In the genomic region with DNA sequence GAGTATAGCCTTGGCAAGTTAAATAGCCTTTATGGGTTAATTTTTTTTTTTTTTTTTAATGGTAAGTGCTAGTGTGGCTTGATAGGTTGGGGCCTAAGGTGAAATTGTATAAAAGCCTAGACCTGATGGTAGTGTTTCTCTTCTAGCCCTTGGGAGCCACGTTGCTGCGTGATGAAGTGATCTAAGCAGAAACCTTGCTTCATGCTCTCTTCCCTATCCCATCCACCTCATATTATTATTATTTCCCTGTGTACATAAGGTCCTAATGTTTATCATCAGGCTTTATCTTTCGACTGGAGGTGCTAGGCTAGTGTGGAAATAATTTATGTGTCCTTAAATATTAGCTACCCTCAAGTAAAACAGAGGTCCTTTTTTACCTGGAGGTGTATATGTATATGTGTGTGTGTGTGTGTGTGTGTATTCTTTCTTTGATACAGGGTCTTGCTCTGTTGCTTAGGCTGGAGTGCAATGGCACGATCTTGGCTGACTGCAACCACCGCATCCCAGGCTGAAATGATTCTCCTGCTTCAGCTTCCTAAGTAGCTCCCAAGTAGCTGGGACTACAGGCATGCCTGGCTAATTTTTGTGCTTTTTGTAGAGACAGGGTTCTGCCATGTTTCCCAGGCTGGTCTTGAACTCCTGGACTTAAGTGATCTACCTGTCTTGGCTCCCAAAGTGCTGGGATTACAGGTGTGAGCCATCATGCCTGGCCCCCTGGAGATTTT, we compare ENCODE assay signal across 10 cellular contexts. TPM values are rescaled to one million over a fixed set of nuclear protein-coding genes. Genes with fewer than 3 reads are reported as not detected.
DNase-seq lines count a peak whose midpoint lies in the region; ATAC-seq and TF ChIP-seq lines count a peak whose summit lies in the region.
"Had no signal": no experiment of that assay in that cellular context is flagged by ENCODE, and none has a peak within 500 bp of the region (broad histone marks: within the 10 kb centered on the region; RNA-seq: fewer than 3 reads in every experiment).

No MANE protein-coding gene starts in this region.

- peaks cover 9% of the 10 kb centered on the region for H3F3A ChIP-seq in SK-N-SH (replicated peaks; ENCODE audit: insufficient read depth)

- H3K9me2 ChIP-seq in SK-N-SH, result no peaks in the 10 kb centered on the region

- WGBS in SK-N-SH (ENCODE audit: low lambda C conversion rate), result 94% methylated on average over 5 of the region's 5 CpGs
- WGBS in gastroesophageal sphincter (ENCODE audit: low coverage in 1 of 2), 2 donors, result 41 to 60% methylated on average over 5 of the region's 5 CpGs
- 48 to 81% (median 59%) methylated on average over 5 of the region's 5 CpGs for WGBS in spleen, 5 donors

- H3K27ac ChIP-seq in SK-N-SH (ENCODE audit: low read depth in 2 of 2, low read length in 1 of 2) (no peak overlapping the region), VCaP (peak overlapping the region; percentile 92; the same call in 1 of the 2 replicates), gastroesophageal sphincter (peak overlapping the region in 3 of 4 donors; percentile 41 to 96 (median 95)), spleen (peak overlapping the region in 7 of 8 donors; percentile 41 to 98 (median 98))

- CTCF ChIA-PET in SK-N-SH (lab: Yijun Ruan, JAX), result interaction anchor here (0.8 kb wide), 1 partner anchor 119 kb away, joined by 3 read pairs; no protein-coding TSS in a partner anchor

- peaks cover 12% of the 10 kb centered on the region in 2 experiments; a peak in 3 of 4 replicates for H3K4me1 ChIP-seq in SK-N-SH (ENCODE audit: control insufficient read depth in 1 of 2, insufficient read depth in 2 of 2, low read depth in 1 of 2, low read length in 1 of 2)
- peaks cover 11 to 79% (median 39%) of the 10 kb centered on the region in 3 donors for H3K4me1 ChIP-seq in gastroesophageal sphincter
- peaks cover 28 to 87% (median 81%) of the 10 kb centered on the region in 6 donors for H3K4me1 ChIP-seq in spleen

- no peak for TF ChIP-seq CTCF in SK-N-SH (IDR thresholded peaks at IDR 0.05)
- TF ChIP-seq CTCF in VCaP (conservative IDR thresholded peaks at IDR 0.05), result no peak
- no peak for TF ChIP-seq CTCF in gastroesophageal sphincter (IDR thresholded peaks at IDR 0.05)
- no peak for TF ChIP-seq CTCF in spleen (IDR thresholded peaks at IDR 0.05 in 8 of 11, conservative IDR thresholded peaks at IDR 0.05 in 3 of 11)

- intact Hi-C loops in spleen (cut with DNase I; ENCODE audit: low total_unique reads), result no loop called here

- H3K27me3 ChIP-seq in SK-N-SH (ENCODE audit: insufficient read depth), result no peaks in the 10 kb centered on the region
- no peaks in the 10 kb centered on the region for H3K27me3 ChIP-seq in gastroesophageal sphincter
- H3K27me3 ChIP-seq in spleen (replicated peaks in 1 of 7), result no peaks in the 10 kb centered on the region
- H3K27me3 ChIP-seq: tibial artery had no signal

- POLR2A ChIA-PET in SK-N-SH (lab: Yijun Ruan, JAX), result no interaction called here

- H3K9ac ChIP-seq in SK-N-SH, result no peak overlapping the region

- no peak for TF ChIP-seq EP300 in SK-N-SH (IDR thresholded peaks at IDR 0.05; ENCODE audit: borderline replicate concordance in 1 of 2, low read depth in 1 of 2, low read length in 1 of 2)
- TF ChIP-seq EP300 in gastroesophageal sphincter (IDR thresholded peaks at IDR 0.05), result no peak

- ATAC-seq in SK-N-SH treated with all-trans-retinoic acid at 6 μM for 48 hours (no peak), gastroesophageal sphincter (no peak), GM21528 (IDR thresholded peaks at IDR 0.05; ENCODE audit: low FRiP score, unreplicated experiment) (no peak)

- H3K36me3 ChIP-seq in SK-N-SH (replicated peaks in 1 of 2; ENCODE audit: control insufficient read depth in 1 of 2, insufficient read depth in 2 of 2, low read length in 1 of 2), result no peaks in the 10 kb centered on the region
- no peaks in the 10 kb centered on the region for H3K36me3 ChIP-seq in gastroesophageal sphincter
- peaks cover 0 to 4% (median 0%) of the 10 kb centered on the region in 6 donors for H3K36me3 ChIP-seq in spleen
- H3K36me3 ChIP-seq: tibial artery had no signal

- DNase-seq in SK-N-SH (no peak), spleen (no peak), NCI-H748 treated with DMSO at 0.1 percent for 48 hours (lab: John Stamatoyannopoulos, UW) (no peak), NCI-H2171 (lab: John Stamatoyannopoulos, UW) (no peak)
- DNase-seq: NCI-H2171 treated with DMSO at 0.1 percent for 48 hours, tibial artery had no signal

- peaks cover 72% of the 10 kb centered on the region for H4K20me1 ChIP-seq in SK-N-SH (ENCODE audit: insufficient read depth)

- peak overlapping the region; percentile 71 to 89; a peak in 2 of 4 replicates for H3K4me3 ChIP-seq in SK-N-SH (ENCODE audit: low read depth in 2 of 2, low read length in 1 of 2)
- no peak overlapping the region for H3K4me3 ChIP-seq in gastroesophageal sphincter
- H3K4me3 ChIP-seq in spleen, result peak overlapping the region; percentile 9 to 97 (median 80)
- H3K4me3 ChIP-seq: tibial artery had no signal

- TF ChIP-seq POLR2A in gastroesophageal sphincter (IDR thresholded peaks at IDR 0.05) (no peak), spleen (IDR thresholded peaks at IDR 0.05) (no peak)

- H3K4me2 ChIP-seq in SK-N-SH, result peak overlapping the region; percentile 87; the same call in 1 of the 2 replicates

- H2AFZ ChIP-seq in SK-N-SH (ENCODE audit: low read depth), result no peak overlapping the region

- TF ChIP-seq RAD21 in SK-N-SH (IDR thresholded peaks at IDR 0.05; ENCODE audit: low read length), result no peak

- peaks cover 83% of the 10 kb centered on the region for H3K79me2 ChIP-seq in SK-N-SH (ENCODE audit: insufficient read depth)

- no peaks in the 10 kb centered on the region for H3K9me3 ChIP-seq in SK-N-SH
- no peaks in the 10 kb centered on the region for H3K9me3 ChIP-seq in gastroesophageal sphincter
- H3K9me3 ChIP-seq in spleen, result no peaks in the 10 kb centered on the region
- H3K9me3 ChIP-seq: tibial artery had no signal

TF ChIP-seq in SK-N-SH, 30 proteins besides CTCF, POLR2A, EP300 and RAD21 (continues in another document):
- TF ChIP-seq, protein P1, sequence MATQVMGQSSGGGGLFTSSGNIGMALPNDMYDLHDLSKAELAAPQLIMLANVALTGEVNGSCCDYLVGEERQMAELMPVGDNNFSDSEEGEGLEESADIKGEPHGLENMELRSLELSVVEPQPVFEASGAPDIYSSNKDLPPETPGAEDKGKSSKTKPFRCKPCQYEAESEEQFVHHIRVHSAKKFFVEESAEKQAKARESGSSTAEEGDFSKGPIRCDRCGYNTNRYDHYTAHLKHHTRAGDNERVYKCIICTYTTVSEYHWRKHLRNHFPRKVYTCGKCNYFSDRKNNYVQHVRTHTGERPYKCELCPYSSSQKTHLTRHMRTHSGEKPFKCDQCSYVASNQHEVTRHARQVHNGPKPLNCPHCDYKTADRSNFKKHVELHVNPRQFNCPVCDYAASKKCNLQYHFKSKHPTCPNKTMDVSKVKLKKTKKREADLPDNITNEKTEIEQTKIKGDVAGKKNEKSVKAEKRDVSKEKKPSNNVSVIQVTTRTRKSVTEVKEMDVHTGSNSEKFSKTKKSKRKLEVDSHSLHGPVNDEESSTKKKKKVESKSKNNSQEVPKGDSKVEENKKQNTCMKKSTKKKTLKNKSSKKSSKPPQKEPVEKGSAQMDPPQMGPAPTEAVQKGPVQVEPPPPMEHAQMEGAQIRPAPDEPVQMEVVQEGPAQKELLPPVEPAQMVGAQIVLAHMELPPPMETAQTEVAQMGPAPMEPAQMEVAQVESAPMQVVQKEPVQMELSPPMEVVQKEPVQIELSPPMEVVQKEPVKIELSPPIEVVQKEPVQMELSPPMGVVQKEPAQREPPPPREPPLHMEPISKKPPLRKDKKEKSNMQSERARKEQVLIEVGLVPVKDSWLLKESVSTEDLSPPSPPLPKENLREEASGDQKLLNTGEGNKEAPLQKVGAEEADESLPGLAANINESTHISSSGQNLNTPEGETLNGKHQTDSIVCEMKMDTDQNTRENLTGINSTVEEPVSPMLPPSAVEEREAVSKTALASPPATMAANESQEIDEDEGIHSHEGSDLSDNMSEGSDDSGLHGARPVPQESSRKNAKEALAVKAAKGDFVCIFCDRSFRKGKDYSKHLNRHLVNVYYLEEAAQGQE (IDR thresholded peaks at IDR 0.05; ENCODE audit: low read depth, low read length), result no peak

TF ChIP-seq in SK-N-SH treated with all-trans-retinoic acid at 6 μM for 48 hours, 23 proteins besides CTCF, POLR2A, EP300 and RAD21 (continues in another document):
- TF ChIP-seq ZNF8 (CRISPR knock-in tag; IDR thresholded peaks at IDR 0.05) (no peak), ZNF70 (CRISPR knock-in tag; IDR thresholded peaks at IDR 0.05) (no peak), OSR1 (CRISPR knock-in tag; IDR thresholded peaks at IDR 0.05) (no peak), ZFP3 (CRISPR knock-in tag; IDR thresholded peaks at IDR 0.05) (no peak)
- TF ChIP-seq, protein P2, sequence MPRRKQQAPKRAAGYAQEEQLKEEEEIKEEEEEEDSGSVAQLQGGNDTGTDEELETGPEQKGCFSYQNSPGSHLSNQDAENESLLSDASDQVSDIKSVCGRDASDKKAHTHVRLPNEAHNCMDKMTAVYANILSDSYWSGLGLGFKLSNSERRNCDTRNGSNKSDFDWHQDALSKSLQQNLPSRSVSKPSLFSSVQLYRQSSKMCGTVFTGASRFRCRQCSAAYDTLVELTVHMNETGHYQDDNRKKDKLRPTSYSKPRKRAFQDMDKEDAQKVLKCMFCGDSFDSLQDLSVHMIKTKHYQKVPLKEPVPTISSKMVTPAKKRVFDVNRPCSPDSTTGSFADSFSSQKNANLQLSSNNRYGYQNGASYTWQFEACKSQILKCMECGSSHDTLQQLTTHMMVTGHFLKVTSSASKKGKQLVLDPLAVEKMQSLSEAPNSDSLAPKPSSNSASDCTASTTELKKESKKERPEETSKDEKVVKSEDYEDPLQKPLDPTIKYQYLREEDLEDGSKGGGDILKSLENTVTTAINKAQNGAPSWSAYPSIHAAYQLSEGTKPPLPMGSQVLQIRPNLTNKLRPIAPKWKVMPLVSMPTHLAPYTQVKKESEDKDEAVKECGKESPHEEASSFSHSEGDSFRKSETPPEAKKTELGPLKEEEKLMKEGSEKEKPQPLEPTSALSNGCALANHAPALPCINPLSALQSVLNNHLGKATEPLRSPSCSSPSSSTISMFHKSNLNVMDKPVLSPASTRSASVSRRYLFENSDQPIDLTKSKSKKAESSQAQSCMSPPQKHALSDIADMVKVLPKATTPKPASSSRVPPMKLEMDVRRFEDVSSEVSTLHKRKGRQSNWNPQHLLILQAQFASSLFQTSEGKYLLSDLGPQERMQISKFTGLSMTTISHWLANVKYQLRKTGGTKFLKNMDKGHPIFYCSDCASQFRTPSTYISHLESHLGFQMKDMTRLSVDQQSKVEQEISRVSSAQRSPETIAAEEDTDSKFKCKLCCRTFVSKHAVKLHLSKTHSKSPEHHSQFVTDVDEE (CRISPR knock-in tag; IDR thresholded peaks at IDR 0.05), result no peak

RNA-seq across cellular contexts. Expression of a gene that starts 3.6 kb away (rescaled TPM):
- polyA plus RNA-seq in SK-N-SH (2012; rRNA removed) (20.0 and 29.6 TPM in 2 replicates), spleen (10 to 100 TPM; 18.1 to 23.8 (median 20.7) TPM)
- polyA plus RNA-seq in SK-N-SH (2012; cell fraction: cytosol; rRNA removed), result 31.2 and 41.5 TPM in 2 replicates
- 14.0 and 31.3 TPM in 2 replicates for polyA plus RNA-seq in SK-N-SH (2012; cell fraction: nucleus; rRNA removed)
- total RNA-seq in gastroesophageal sphincter (10 to 100 TPM; 30.0 to 52.6 (median 43.2) TPM), spleen (100 to 1,000 TPM in 3 of 7 donors, 10 to 100 TPM in 4; 62.8 to 178 (median 100.0) TPM)

Comparison
In these comparisons a context has a peak if more than half of its experiments do, and no peak if none do; other contexts are left out.
1. H3K27ac ChIP-seq: peak in VCaP (single experiment), gastroesophageal sphincter (3 of 4) and spleen (7 of 8); none in SK-N-SH (0 of 2).
2. H3K4me3 ChIP-seq: peak in SK-N-SH (2 of 2) and spleen (8 of 8); none in gastroesophageal sphincter (0 of 2).